Comparison of ENCODE assay signal across 9 cellular contexts in the genomic region with DNA sequence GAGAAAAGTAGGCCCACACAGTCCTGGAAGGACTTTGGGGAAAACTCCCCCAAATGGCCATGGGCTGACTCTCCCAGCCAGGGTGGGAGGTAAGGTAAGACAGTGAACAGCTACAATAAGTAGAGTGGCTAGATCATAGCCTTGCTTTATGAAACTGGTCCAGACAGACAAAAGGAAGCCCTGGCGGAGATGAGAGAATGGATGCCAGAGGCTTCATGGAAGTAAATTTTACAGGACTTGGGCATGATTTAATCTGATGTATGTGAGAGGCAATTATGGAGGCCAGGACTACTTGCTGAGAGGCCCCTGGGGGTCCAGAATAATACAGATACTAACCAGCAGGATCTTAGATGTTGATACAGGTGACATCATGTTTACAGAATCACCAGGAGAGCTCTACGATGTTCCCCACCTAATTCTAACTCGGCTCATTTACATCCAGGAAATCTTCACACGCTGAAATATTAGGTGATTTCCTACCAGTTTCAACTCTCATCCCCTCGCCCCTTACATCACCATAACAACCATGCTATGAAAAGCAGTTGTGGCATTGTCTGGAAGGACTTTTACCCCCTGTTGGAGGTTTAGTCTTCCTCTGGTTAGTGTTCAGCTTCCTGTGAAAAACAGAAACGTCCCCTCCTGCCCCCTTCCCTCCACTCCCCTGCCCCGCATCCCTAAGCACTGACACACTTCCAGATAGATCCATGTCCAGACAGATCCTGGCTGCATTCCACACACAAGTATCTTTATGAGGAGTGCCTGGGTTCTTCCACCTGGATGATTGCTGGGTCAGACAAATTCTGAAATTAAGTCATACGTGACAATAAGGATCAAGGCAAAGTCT. TPM values are rescaled to one million over a fixed set of nuclear protein-coding genes. Genes with fewer than 3 reads are reported as not detected.
DNase-seq lines count a peak whose midpoint lies in the region; ATAC-seq and TF ChIP-seq lines count a peak whose summit lies in the region.
"Had no signal": no experiment of that assay in that cellular context is flagged by ENCODE, and none has a peak within 500 bp of the region (broad histone marks: within the 10 kb centered on the region; RNA-seq: fewer than 3 reads in every experiment).

No MANE protein-coding gene starts in this region.

- intact Hi-C loops in head of caudate nucleus (cut with DNase I) (loop anchor here (5.0 kb wide), 1 partner anchor 227 kb away; no protein-coding TSS in a partner anchor), esophagus muscularis mucosa (cut with DNase I) (loop anchor here (10.0 kb wide), 1 partner anchor 224 kb away; no protein-coding TSS in a partner anchor)

- TF ChIP-seq EP300 in esophagus muscularis mucosa (IDR thresholded peaks at IDR 0.05) = no peak

- H4K20me1 ChIP-seq in BLaER1 treated with 17β-estradiol and CSF1 and Interleukin-3, amounts not matched to agents 10 nM and 100 nM = no peaks in the 10 kb centered on the region

- TF ChIP-seq POLR2A in esophagus muscularis mucosa (IDR thresholded peaks at IDR 0.05; ENCODE audit: low read depth) = no peak

- no peaks in the 10 kb centered on the region for H3K27me3 ChIP-seq in BLaER1 treated with 17β-estradiol and CSF1 and Interleukin-3, amounts not matched to agents 10 nM and 100 nM
- H3K27me3 ChIP-seq in esophagus muscularis mucosa = no peaks in the 10 kb centered on the region
- H3K27me3 ChIP-seq: cardiac muscle cell had no signal

- no peaks in the 10 kb centered on the region for H3K36me3 ChIP-seq in BLaER1 treated with 17β-estradiol and CSF1 and Interleukin-3, amounts not matched to agents 10 nM and 100 nM
- no peaks in the 10 kb centered on the region for H3K36me3 ChIP-seq in esophagus muscularis mucosa
- H3K36me3 ChIP-seq: cardiac muscle cell had no signal

- peak overlapping the region in 4 of 10 experiments; percentile 2 to 37 (median 18); a peak in 6 of 20 replicates for H3K4me3 ChIP-seq in BLaER1 treated with 17β-estradiol and CSF1 and Interleukin-3, amounts not matched to agents 10 nM and 100 nM
- no peak overlapping the region for H3K4me3 ChIP-seq in esophagus muscularis mucosa
- H3K4me3 ChIP-seq: cardiac muscle cell had no signal

- WGBS in esophagus muscularis mucosa = 55% methylated on average over 8 of the region's 8 CpGs

- DNase-seq in NCI-H1417 (lab: John Stamatoyannopoulos, UW) (peak; percentile 50 to 96 (median 87)), dermis blood vessel endothelial cell (peak; percentile 56), head of caudate nucleus (no peak), NOMO-1 (lab: John Stamatoyannopoulos, UW; ENCODE audit: unreplicated experiment in 2 of 2) (no peak), esophagus muscularis mucosa (ENCODE audit: extremely low spot score) (no peak)

- peak overlapping the region in 8 of 11 experiments; percentile 10 to 62 (median 52); a peak in 16 of 22 replicates for H3K27ac ChIP-seq in BLaER1 treated with 17β-estradiol and CSF1 and Interleukin-3, amounts not matched to agents 10 nM and 100 nM
- no peak overlapping the region for H3K27ac ChIP-seq in esophagus muscularis mucosa (replicated peaks in 1 of 4)
- H3K27ac ChIP-seq: cardiac muscle cell had no signal

- ATAC-seq in GM18520 (IDR thresholded peaks at IDR 0.05; ENCODE audit: unreplicated experiment) (peak; percentile 45), GM21737 (IDR thresholded peaks at IDR 0.05; ENCODE audit: unreplicated experiment) (no peak)

- peaks cover 0 to 12% (median 5%) of the 10 kb centered on the region in 11 experiments; a peak in 5 of 22 replicates for H3K9me3 ChIP-seq in BLaER1 treated with 17β-estradiol and CSF1 and Interleukin-3, amounts not matched to agents 10 nM and 100 nM (replicated peaks in 1 of 11)
- H3K9me3 ChIP-seq in esophagus muscularis mucosa = no peaks in the 10 kb centered on the region

- H3K4me1 ChIP-seq in BLaER1 treated with 17β-estradiol and CSF1 and Interleukin-3, amounts not matched to agents 10 nM and 100 nM = peaks cover 47 to 72% (median 68%) of the 10 kb centered on the region in 10 experiments
- peaks cover 0 to 4% (median 2%) of the 10 kb centered on the region in 4 donors for H3K4me1 ChIP-seq in esophagus muscularis mucosa

- peak overlapping the region in 9 of 11 experiments; percentile 1 to 52 (median 41); a peak in 13 of 22 replicates for H3K9ac ChIP-seq in BLaER1 treated with 17β-estradiol and CSF1 and Interleukin-3, amounts not matched to agents 10 nM and 100 nM

- no peak for TF ChIP-seq CTCF in esophagus muscularis mucosa (IDR thresholded peaks at IDR 0.05)

- H3K4me2 ChIP-seq in BLaER1 treated with 17β-estradiol and CSF1 and Interleukin-3, amounts not matched to agents 10 nM and 100 nM = peak overlapping the region; percentile 31 to 95 (median 75); a peak in 21 of 22 replicates

RNA-seq across cellular contexts. Expression of a gene that starts 39.5 kb away (rescaled TPM):
- total RNA-seq in dermis blood vessel endothelial cell (7.0 TPM in 2 replicates), esophagus muscularis mucosa (100 to 1,000 TPM; 169 to 275 (median 195) TPM)

RNA-seq across cellular contexts. Expression of a gene that starts 49.7 kb away (rescaled TPM):
- total RNA-seq in dermis blood vessel endothelial cell = 932 and 1,739 TPM in 2 replicates
- 100 to 1,000 TPM; 174 to 199 (median 191) TPM for total RNA-seq in esophagus muscularis mucosa

Comparison
In these comparisons a context has a peak if more than half of its experiments do, and no peak if none do; other contexts are left out.
1. H3K27ac ChIP-seq: peak in BLaER1 treated with 17β-estradiol and CSF1 and Interleukin-3, amounts not matched to agents 10 nM and 100 nM (8 of 11); none in esophagus muscularis mucosa (0 of 4).
2. DNase-seq: peak in NCI-H1417 (3 of 3) and dermis blood vessel endothelial cell (single experiment); none in head of caudate nucleus (0 of 42), NOMO-1 (0 of 2) and esophagus muscularis mucosa (single experiment).
3. RNA of a gene that starts 39.5 kb away (total RNA-seq): 169 to 275 TPM in esophagus muscularis mucosa; 7.0 TPM in dermis blood vessel endothelial cell; every median in the first group is over 10 times any median in the second.